Comparison of ENCODE assay signal across 8 cellular contexts in genomic region chr3:179421500-179421899, GRCh38. TPM values are rescaled to one million over a fixed set of nuclear protein-coding genes. Genes with fewer than 3 reads are reported as not detected.
DNase-seq lines count a peak whose midpoint lies in the region; ATAC-seq and TF ChIP-seq lines count a peak whose summit lies in the region.
"Had no signal": no experiment of that assay in that cellular context is flagged by ENCODE, and none has a peak within 500 bp of the region (broad histone marks: within the 10 kb centered on the region; RNA-seq: fewer than 3 reads in every experiment).

No MANE protein-coding gene starts in this region.

- no peak overlapping the region for H3K9ac ChIP-seq in SK-N-MC (ENCODE audit: insufficient read length)

- no peak overlapping the region for H3K27ac Mint-ChIP-seq in activated T-helper 17 cell treated with anti-CD3 and anti-CD28 coated beads, Interleukin-2, amount 50 U/mL, for 72 hours
- H3K27ac Mint-ChIP-seq in effector memory CD8-positive, alpha-beta T cell = no peak overlapping the region

- TF ChIP-seq CTCF in GM12875 (IDR thresholded peaks at IDR 0.05; ENCODE audit: borderline replicate concordance, insufficient read depth, low read depth, low read length) (0 out of 2 replicates have a peak, but pooled peaks have one; percentile 3), spleen (IDR thresholded peaks at IDR 0.05 in 8 of 11, conservative IDR thresholded peaks at IDR 0.05 in 3 of 11) (peak in 8 of 11 experiments; percentile 16 to 43 (median 40))

- no peaks in the 10 kb centered on the region for H3K36me3 Mint-ChIP-seq in activated T-helper 17 cell treated with anti-CD3 and anti-CD28 coated beads, Interleukin-2, amount 50 U/mL, for 72 hours (ENCODE audit: low read depth)
- H3K36me3 Mint-ChIP-seq in effector memory CD8-positive, alpha-beta T cell (ENCODE audit: insufficient read depth) = peaks cover 2% of the 10 kb centered on the region

- H3K4me1 ChIP-seq in spleen = peaks cover 0 to 5% (median 0%) of the 10 kb centered on the region in 6 donors

- H3K27ac ChIP-seq in SK-N-MC (0 out of 2 replicates have a peak overlapping the region, but pooled peaks have one; percentile 4), spleen (no peak overlapping the region)

- no peak for ATAC-seq in activated T-helper 17 cell treated with anti-CD3 and anti-CD28 coated beads, Interleukin-2, amount 50 U/mL, for 72 hours (replicated peaks)
- no peak for ATAC-seq in GM19023 (IDR thresholded peaks at IDR 0.05; ENCODE audit: unreplicated experiment)
- no peak for ATAC-seq in effector memory CD8-positive, alpha-beta T cell (replicated peaks)

- WGBS in spleen, 5 donors = 58 to 71% (median 69%) methylated on average over 2 of the region's 2 CpGs

- H3K4me3 ChIP-seq in GM12875 (ENCODE audit: low read depth, low read length) = no peak overlapping the region
- no peak overlapping the region for H3K4me3 ChIP-seq in SK-N-MC
- no peak overlapping the region for H3K4me3 ChIP-seq in spleen

- no peaks in the 10 kb centered on the region for H3K27me3 Mint-ChIP-seq in activated T-helper 17 cell treated with anti-CD3 and anti-CD28 coated beads, Interleukin-2, amount 50 U/mL, for 72 hours
- H3K27me3 Mint-ChIP-seq in effector memory CD8-positive, alpha-beta T cell = peaks cover 4 to 11% of the 10 kb centered on the region in 2 donors

- H3K27me3 ChIP-seq in spleen (replicated peaks in 1 of 7) = no peaks in the 10 kb centered on the region

- intact Hi-C loops in head of caudate nucleus (cut with DNase I) = no loop called here
- intact Hi-C loops in spleen (cut with DNase I; ENCODE audit: low total_unique reads) = no loop called here

- peaks cover 69% of the 10 kb centered on the region for H3K36me3 ChIP-seq in SK-N-MC (ENCODE audit: insufficient read depth, low read length)
- peaks cover 0 to 84% (median 24%) of the 10 kb centered on the region in 6 donors for H3K36me3 ChIP-seq in spleen

- no peak for TF ChIP-seq POLR2A in spleen (IDR thresholded peaks at IDR 0.05)

- DNase-seq in SK-N-MC (ENCODE audit: low read depth, low spot score) (no peak), head of caudate nucleus (peak in 31 of 42 donors; percentile 18 to 65 (median 37)), spleen (no peak)
- DNase-seq in effector memory CD8-positive, alpha-beta T cell = no peak
- DNase-seq: activated naive CD4-positive, alpha-beta T cell had no signal

- no peaks in the 10 kb centered on the region for H3K9me3 Mint-ChIP-seq in activated T-helper 17 cell treated with anti-CD3 and anti-CD28 coated beads, Interleukin-2, amount 50 U/mL, for 72 hours
- H3K9me3 Mint-ChIP-seq in effector memory CD8-positive, alpha-beta T cell = no peaks in the 10 kb centered on the region

- H3K4me1 Mint-ChIP-seq in activated T-helper 17 cell treated with anti-CD3 and anti-CD28 coated beads, Interleukin-2, amount 50 U/mL, for 72 hours = no peaks in the 10 kb centered on the region
- no peaks in the 10 kb centered on the region for H3K4me1 Mint-ChIP-seq in effector memory CD8-positive, alpha-beta T cell (ENCODE audit: low read depth in 2 of 2)

- H3K9me3 ChIP-seq in SK-N-MC (ENCODE audit: low read depth, low read length) (no peaks in the 10 kb centered on the region), spleen (no peaks in the 10 kb centered on the region)

- no peak overlapping the region for H3K4me3 Mint-ChIP-seq in activated T-helper 17 cell treated with anti-CD3 and anti-CD28 coated beads, Interleukin-2, amount 50 U/mL, for 72 hours
- no peak overlapping the region for H3K4me3 Mint-ChIP-seq in effector memory CD8-positive, alpha-beta T cell

RNA-seq across cellular contexts. Expression of gene GNB4, which starts 29.8 kb away (rescaled TPM):
- total RNA-seq in spleen = 10 to 100 TPM; 29.8 to 47.5 (median 42.7) TPM
- 10 to 100 TPM in 1 of 3 donors, 1 to 10 TPM in 2; 5.5 to 12.2 (median 8.9) TPM for polyA plus RNA-seq in spleen
- total RNA-seq in activated T-helper 17 cell treated with anti-CD3 and anti-CD28 coated beads, Interleukin-2, amount 50 U/mL, for 72 hours = 1 to 10 TPM in 1 of 2 donors, under 1 TPM in 1; 0.53 to 1.7 TPM

Comparison
In these comparisons a context has a peak if more than half of its experiments do, and no peak if none do; other contexts are left out.
1. DNase-seq: peak in head of caudate nucleus (31 of 42); none in SK-N-MC (single experiment), spleen (single experiment) and effector memory CD8-positive, alpha-beta T cell (0 of 3).
2. RNA of gene GNB4, which starts 29.8 kb away (total RNA-seq): 29.8 to 47.5 TPM in spleen; 0.53 to 1.7 TPM in activated T-helper 17 cell treated with anti-CD3 and anti-CD28 coated beads, Interleukin-2, amount 50 U/mL, for 72 hours; every median in the first group is over 10 times any median in the second.